ENCODE assay signal across 28 cellular contexts in genomic region chr14:51445001-51445390, GRCh38.
"Had no signal": no experiment of that assay in that cellular context is flagged by ENCODE, and none has a peak within 500 bp of the region (broad histone marks: within the 10 kb centered on the region; RNA-seq: fewer than 3 reads in every experiment).

No MANE protein-coding gene starts in this region.

- DNase-seq: activated CD4-positive, alpha-beta memory T cell treated with anti-CD3 and anti-CD28 coated beads for 36 hours; activated CD4-positive, alpha-beta T cell treated with anti-CD3 and anti-CD28 coated beads, Interleukin-2, amount 10 ng/mL, durations not matched to agents 7 days and 5 days; activated CD4-positive, CD25-positive, alpha-beta regulatory T cell; activated CD8-positive, alpha-beta memory T cell treated with anti-CD3 and anti-CD28 coated beads for 24 hours; activated gamma-delta T cell; activated naive CD4-positive, alpha-beta T cell treated with anti-CD3 and anti-CD28 coated beads for 36 hours; activated T-cell treated with anti-CD3 and anti-CD28 coated beads, Interleukin-2, amount 50 U/mL, for 4 hours; caudate nucleus; MG63; MV-4-11; NCI-H1092 treated with DMSO at 0.1 percent for 48 hours; NCI-H1417 treated with DMSO at 0.1 percent for 48 hours; NCI-H1694; NCI-H2029; NCI-H2107; NCI-H2171 treated with DMSO at 0.1 percent for 48 hours; NCI-H226; NCI-H510A treated with DMSO at 0.1 percent for 48 hours; NCI-H69; NK-92 treated with Interleukin-12 subunit alpha and Interleukin-12 subunit beta, amount 100 ng/mL, for 24 hours; OCI-M1; Right ventricle myocardium superior; SJCRH30; T-helper 17 cell; T1000 had no signal

- H3K36me3 ChIP-seq: breast epithelium, MG63, SJCRH30 had no signal

- ATAC-seq: activated T-cell treated with anti-CD3 and anti-CD28 coated beads, Interleukin-2, amount 50 U/mL, for 4 hours; Panc1; T-helper 17 cell had no signal

- H3K4me1 ChIP-seq: breast epithelium had no signal

- H3K4me3 ChIP-seq: breast epithelium, MG63, SJCRH30 had no signal

- H3K27me3 ChIP-seq: breast epithelium, MG63, SJCRH30 had no signal

- H3K27ac ChIP-seq: RWPE1, SJCRH30 had no signal

- H3K9me3 ChIP-seq: breast epithelium, MG63, SJCRH30 had no signal
